ENCODE assay signal across 11 cellular contexts in genomic region chr7:29622335-29623265, GRCh38. TPM values are rescaled to one million over a fixed set of nuclear protein-coding genes. Genes with fewer than 3 reads are reported as not detected.
A peak's percentile ranks its signal among the peaks of the same experiment; 100 is the strongest.
DNase-seq lines count a peak whose midpoint lies in the region; ATAC-seq, FAIRE-seq and TF ChIP-seq lines count a peak whose summit lies in the region.
"Had no signal": no experiment of that assay in that cellular context is flagged by ENCODE, and none has a peak within 500 bp of the region (broad histone marks: within the 10 kb centered on the region; RNA-seq: fewer than 3 reads in every experiment).

No MANE protein-coding gene starts in this region.

- no peak overlapping the region for H3K27ac ChIP-seq in neuronal stem cell (replicated peaks; ENCODE audit: low read length)

- no peak overlapping the region for H2BK15ac ChIP-seq in neuronal stem cell (ENCODE audit: low read length)

- H4K8ac ChIP-seq in neuronal stem cell (ENCODE audit: low read depth, low read length), result no peak overlapping the region

- H3K4me1 Mint-ChIP-seq in activated CD4-positive, alpha-beta T cell treated with anti-CD3 and anti-CD28 coated beads, Interleukin-2, amount 10 ng/mL, durations not matched to agents 7 days and 5 days, result no peaks in the 10 kb centered on the region

- H2AK5ac ChIP-seq in neuronal stem cell (ENCODE audit: low read depth, low read length), result no peak overlapping the region

- H2AFZ ChIP-seq in neuronal stem cell (ENCODE audit: low read length), result no peak overlapping the region

- H3K79me1 ChIP-seq in neuronal stem cell (ENCODE audit: low read depth, low read length), result no peaks in the 10 kb centered on the region

- H2BK5ac ChIP-seq in neuronal stem cell (ENCODE audit: low read length), result no peak overlapping the region

- no peak overlapping the region for H2BK12ac ChIP-seq in neuronal stem cell (ENCODE audit: low read length)

- H3K4ac ChIP-seq in neuronal stem cell (ENCODE audit: low read length), result no peak overlapping the region

- H3K27me3 ChIP-seq in bronchial epithelial cell (ENCODE audit: control insufficient read depth, insufficient read depth, low read length) (no peaks in the 10 kb centered on the region), neuronal stem cell (ENCODE audit: control insufficient read depth in 3 of 3, insufficient read depth in 3 of 3, low read depth in 1 of 3, low read length in 3 of 3) (no peaks in the 10 kb centered on the region)

- CTCF ChIA-PET in activated CD4-positive, alpha-beta T cell treated with anti-CD3 and anti-CD28 coated beads, Interleukin-2, amount 10 ng/mL, durations not matched to agents 7 days and 5 days (lab: Charles Lee), result no interaction called here

- no peak overlapping the region for H3K14ac ChIP-seq in neuronal stem cell (ENCODE audit: low read length)

- peaks cover 7% of the 10 kb centered on the region for H3K27me3 Mint-ChIP-seq in activated CD4-positive, alpha-beta T cell treated with anti-CD3 and anti-CD28 coated beads, Interleukin-2, amount 10 ng/mL, durations not matched to agents 7 days and 5 days

- ATAC-seq in HG03521 (IDR thresholded peaks at IDR 0.05; ENCODE audit: unreplicated experiment) (no peak), HG02840 (IDR thresholded peaks at IDR 0.05; ENCODE audit: low FRiP score, unreplicated experiment) (no peak)

- H3K4me3 ChIP-seq in bronchial epithelial cell (ENCODE audit: low read depth, low read length), result no peak overlapping the region
- no peak overlapping the region for H3K4me3 ChIP-seq in neuronal stem cell (ENCODE audit: low read length in 2 of 2)
- H3K4me3 ChIP-seq: lung had no signal

- no peak overlapping the region for H2BK120ac ChIP-seq in neuronal stem cell (ENCODE audit: low read depth, low read length)

- no peak overlapping the region for H3K27ac Mint-ChIP-seq in activated CD4-positive, alpha-beta T cell treated with anti-CD3 and anti-CD28 coated beads, Interleukin-2, amount 10 ng/mL, durations not matched to agents 7 days and 5 days

- no peak overlapping the region for H3K4me2 ChIP-seq in neuronal stem cell (ENCODE audit: insufficient read depth, low read length, poor library complexity, severe bottlenecking)

- no peak overlapping the region for H4K91ac ChIP-seq in neuronal stem cell (ENCODE audit: low read depth, low read length, poor library complexity)

- no peaks in the 10 kb centered on the region for H3K9me3 ChIP-seq in neuronal stem cell (replicated peaks in 1 of 2; ENCODE audit: control insufficient read depth in 2 of 2, insufficient read depth in 1 of 2, low read depth in 1 of 2, low read length in 2 of 2)

- H3K36me3 ChIP-seq in bronchial epithelial cell (ENCODE audit: control insufficient read depth, insufficient read depth, low read length), result no peaks in the 10 kb centered on the region
- H3K36me3 ChIP-seq in neuronal stem cell (replicated peaks in 1 of 2; ENCODE audit: control insufficient read depth in 2 of 2, insufficient read depth in 2 of 2, low read length in 2 of 2), result no peaks in the 10 kb centered on the region

- no CpG with 5 or more reads among the region's 13 CpGs for whole genome bisulfite sequencing in neuronal stem cell (ENCODE audit: extremely low coverage in 2 of 2, insufficient read length in 2 of 2, insufficient replicate concordance in 1 of 2), 2 donors

- peak; percentile 22 for DNase-seq in DMS153 treated with DMSO at 0.1 percent for 48 hours (lab: John Stamatoyannopoulos, UW; ENCODE audit: unreplicated experiment)
- peak; percentile 53 for DNase-seq in NCI-H1436 treated with DMSO at 0.1 percent for 48 hours (lab: John Stamatoyannopoulos, UW)
- DNase-seq in bronchial epithelial cell (ENCODE audit: low read depth), result peak; percentile 98
- no peak for DNase-seq in neuronal stem cell (ENCODE audit: low spot score)
- DNase-seq in NOMO-1 treated with dmso at 0.1 percent for 144 hours (lab: John Stamatoyannopoulos, UW; ENCODE audit: unreplicated experiment), result no peak
- no peak for DNase-seq in activated CD4-positive, alpha-beta T cell treated with anti-CD3 and anti-CD28 coated beads, Interleukin-2, amount 10 ng/mL, durations not matched to agents 7 days and 5 days
- DNase-seq: activated CD4-positive, alpha-beta T cell treated with anti-CD3 and anti-CD28 coated beads, Interleukin-2, amount 50 U/mL, for 48 hours; cerebellar nuclear complex had no signal

- POLR2A ChIA-PET in activated CD4-positive, alpha-beta T cell treated with anti-CD3 and anti-CD28 coated beads, Interleukin-2, amount 10 ng/mL, durations not matched to agents 7 days and 5 days (lab: Charles Lee), result no interaction called here

- no peak overlapping the region for H3K4me3 Mint-ChIP-seq in activated CD4-positive, alpha-beta T cell treated with anti-CD3 and anti-CD28 coated beads, Interleukin-2, amount 10 ng/mL, durations not matched to agents 7 days and 5 days

- TF ChIP-seq CTCF in bronchial epithelial cell (IDR thresholded peaks at IDR 0.05; ENCODE audit: insufficient read depth, low read length, severe bottlenecking), result no peak

- no peaks in the 10 kb centered on the region for H3K4me1 ChIP-seq in neuronal stem cell (ENCODE audit: control insufficient read depth in 2 of 2, insufficient read depth in 1 of 2, low read depth in 1 of 2, low read length in 2 of 2)

- H3K9me3 Mint-ChIP-seq in activated CD4-positive, alpha-beta T cell treated with anti-CD3 and anti-CD28 coated beads, Interleukin-2, amount 10 ng/mL, durations not matched to agents 7 days and 5 days, result no peaks in the 10 kb centered on the region

- no peaks in the 10 kb centered on the region for H3K36me3 Mint-ChIP-seq in activated CD4-positive, alpha-beta T cell treated with anti-CD3 and anti-CD28 coated beads, Interleukin-2, amount 10 ng/mL, durations not matched to agents 7 days and 5 days (ENCODE audit: low read depth)

- no peak for FAIRE-seq in bronchial epithelial cell (lab: Jason Lieb, UNC)

- no peak overlapping the region for H3K23ac ChIP-seq in neuronal stem cell (ENCODE audit: low read depth, low read length, poor library complexity)

- no peak overlapping the region for H3K18ac ChIP-seq in neuronal stem cell (ENCODE audit: low read length)

- H3K9ac ChIP-seq in neuronal stem cell (ENCODE audit: low read depth, low read length, poor library complexity), result peak overlapping the region; percentile 72

RNA-seq across cellular contexts. Expression of gene PRR15, which starts 59.0 kb away (rescaled TPM):
- total RNA-seq in bronchial epithelial cell, result 1.9 and 2.1 TPM in 2 replicates
- 0.53 TPM for polyA plus RNA-seq in neuronal stem cell (2013, experiment 1 of 2)
- 0.64 TPM for polyA plus RNA-seq in neuronal stem cell (2013, experiment 2 of 2)
- total RNA-seq in activated CD4-positive, alpha-beta T cell treated with anti-CD3 and anti-CD28 coated beads, Interleukin-2, amount 10 ng/mL, durations not matched to agents 7 days and 5 days, result not detected

Comparison
In these comparisons a context has a peak if more than half of its experiments do, and no peak if none do; other contexts are left out.
1. DNase-seq: peak in DMS153 treated with DMSO at 0.1 percent for 48 hours (single experiment), NCI-H1436 treated with DMSO at 0.1 percent for 48 hours (single experiment) and bronchial epithelial cell (single experiment); none in neuronal stem cell (single experiment), NOMO-1 treated with dmso at 0.1 percent for 144 hours (single experiment) and activated CD4-positive, alpha-beta T cell treated with anti-CD3 and anti-CD28 coated beads, Interleukin-2, amount 10 ng/mL, durations not matched to agents 7 days and 5 days (single experiment).